27 cellular contexts compared by ENCODE assay signal in genomic region chr12:71004578-71004977, GRCh38.
"Had no signal": no experiment of that assay in that cellular context is flagged by ENCODE, and none has a peak within 500 bp of the region (broad histone marks: within the 10 kb centered on the region; RNA-seq: fewer than 3 reads in every experiment).

No MANE protein-coding gene starts in this region.

- H3K27ac ChIP-seq: stomach, suprapubic skin, testis, thyroid gland, tibial nerve, transverse colon, upper lobe of left lung, upper lobe of right lung, uterus, vagina had no signal

- H3K27me3 ChIP-seq: stomach, suprapubic skin, testis, thyroid gland, tibial artery, tibial nerve, transverse colon, upper lobe of left lung, upper lobe of right lung, uterus, vagina had no signal

- H3K36me3 ChIP-seq: stomach, suprapubic skin, thoracic aorta, thyroid gland, tibial artery, tibial nerve, transverse colon, upper lobe of left lung, upper lobe of right lung, uterus, vagina had no signal

- ATAC-seq: stimulated activated effector memory CD8-positive, alpha-beta T cell treated with anti-CD3 and anti-CD28 coated beads, Interleukin-12 subunit alpha, Interleukin-12 subunit beta, amount 100 ng/mL, for 72 hours; stimulated activated memory B cell treated with anti-CD40 and anti-IgM and Interleukin-4, amounts not matched to agents 10 μg/mL and 1 μg/mL and 100 μg/mL, for 72 hours; stimulated activated naive B cell treated with anti-CD40 and anti-IgM and Interleukin-4, amounts not matched to agents 10 μg/mL and 1 μg/mL and 100 μg/mL, for 72 hours; stimulated activated naive CD8-positive, alpha-beta T cell treated with anti-CD3 and anti-CD28 coated beads, Interleukin-15, amount 100 ng/mL, for 72 hours; stimulated activated naive CD8-positive, alpha-beta T cell treated with anti-CD3 and anti-CD28 coated beads, Interleukin-15, Interleukin-2, amounts not matched to agents 100 U/mL and 50 U/mL, for 24 hours; upper lobe of right lung had no signal

- H3K4me3 ChIP-seq: stomach, suprapubic skin, testis, thoracic aorta, thyroid gland, tibial artery, tibial nerve, transverse colon, upper lobe of left lung, upper lobe of right lung, uterus, vagina had no signal

- H3K4me1 ChIP-seq: stomach, suprapubic skin, testis, thyroid gland, transverse colon, upper lobe of left lung, upper lobe of right lung, uterus, vagina had no signal

- DNase-seq: stimulated activated CD4-positive, alpha-beta T cell treated with anti-CD3 and anti-CD28 coated beads, Interleukin-2, amount 100 ng/mL, for 48 hours; stimulated activated CD4-positive, alpha-beta T cell treated with anti-CD3 and anti-CD28 coated beads, Interleukin-4, amount 100 ng/mL, for 1 hour; stimulated activated CD4-positive, alpha-beta T cell treated with anti-CD3 and anti-CD28 coated beads, Interleukin-4, amount 100 ng/mL, for 24 hours; stimulated activated CD4-positive, alpha-beta T cell treated with anti-CD3 and anti-CD28 coated beads, Interleukin-4, amount 100 ng/mL, for 4 hours; stimulated activated CD8-positive, alpha-beta memory T cell treated with anti-CD3 and anti-CD28 coated beads, Interleukin-4, amount 100 ng/mL, for 48 hours; stimulated activated naive B cell treated with anti-CD40 and anti-IgM and Interleukin-4, amounts not matched to agents 10 μg/mL and 1 μg/mL and 100 μg/mL, for 72 hours; stimulated activated naive CD4-positive, alpha-beta T cell; stimulated activated naive CD4-positive, alpha-beta T cell treated with Interleukin-2 at 50 U/mL for 16 hours; stimulated activated naive CD8-positive, alpha-beta T cell treated with anti-CD3 and anti-CD28 coated beads, Interleukin-15, amount 100 ng/mL, for 72 hours; stimulated activated naive CD8-positive, alpha-beta T cell treated with anti-CD3 and anti-CD28 coated beads, Interleukin-15, Interleukin-2, amounts not matched to agents 100 U/mL and 50 U/mL, for 24 hours; stomach; substantia nigra; testis; thyroid gland; tibial artery; transverse colon; trophoblast cell; upper lobe of left lung; upper lobe of right lung; uterus had no signal

- FAIRE-seq: urothelium cell line had no signal

- H3K9me3 ChIP-seq: stomach, suprapubic skin, testis, thoracic aorta, thyroid gland, tibial artery, tibial nerve, transverse colon, upper lobe of left lung, upper lobe of right lung, uterus, vagina had no signal
